23 cellular contexts compared by ENCODE assay signal in the genomic region with DNA sequence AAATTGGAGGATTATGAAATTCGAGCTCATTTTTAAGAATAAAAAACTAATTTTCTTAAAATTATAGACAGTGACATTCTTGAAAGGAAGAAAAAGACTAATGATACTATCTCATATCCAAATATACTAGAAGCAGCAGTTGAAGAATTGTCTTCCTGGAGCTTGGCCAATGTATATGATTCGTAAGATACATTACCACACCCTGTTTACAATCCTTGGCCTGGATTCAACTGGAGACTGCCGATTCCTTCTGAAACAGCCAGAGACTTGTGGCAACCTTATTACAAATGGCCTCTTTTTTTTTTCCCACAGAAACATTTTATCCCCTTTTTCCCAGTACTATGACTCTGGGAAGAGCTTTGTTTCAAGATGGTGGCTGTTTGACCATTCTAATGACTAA.
DNase-seq lines count a peak whose midpoint lies in the region; ATAC-seq and TF ChIP-seq lines count a peak whose summit lies in the region.
"Had no signal": no experiment of that assay in that cellular context is flagged by ENCODE, and none has a peak within 500 bp of the region (broad histone marks: within the 10 kb centered on the region; RNA-seq: fewer than 3 reads in every experiment).

No MANE protein-coding gene starts in this region.

- TF ChIP-seq CTCF in chondrocyte (IDR thresholded peaks at IDR 0.05) = no peak
- TF ChIP-seq CTCF in endothelial cell (IDR thresholded peaks at IDR 0.05; ENCODE audit: unreplicated experiment) = no peak

- CTCF ChIA-PET in T-cell (lab: Charles Lee) = no interaction called here

- ATAC-seq in GM18511 (IDR thresholded peaks at IDR 0.05; ENCODE audit: unreplicated experiment) (no peak), T-cell (replicated peaks in 1 of 4) (no peak)
- ATAC-seq: activated naive CD8-positive, alpha-beta T cell treated with anti-CD3 and anti-CD28 coated beads, Interleukin-2, amount 50 U/mL, for 24 hours; psoas muscle; T-helper 17 cell had no signal

- POLR2A ChIA-PET in T-cell (lab: Charles Lee) = no interaction called here

- peaks cover 9% of the 10 kb centered on the region for H3K36me3 Mint-ChIP-seq in chondrocyte (ENCODE audit: low read depth)
- peaks cover 21% of the 10 kb centered on the region for H3K36me3 Mint-ChIP-seq in endothelial cell (ENCODE audit: low read depth, unreplicated experiment)
- no peaks in the 10 kb centered on the region for H3K36me3 Mint-ChIP-seq in T-cell
- H3K36me3 Mint-ChIP-seq: IgD-negative memory B cell had no signal

- DNase-seq in A172 (ENCODE audit: low spot score) = peak; percentile 15
- peak; percentile 54 for DNase-seq in HT1080 (ENCODE audit: low read depth)
- DNase-seq in chondrocyte (ENCODE audit: low spot score) = no peak
- DNase-seq in glomerular visceral epithelial cell (ENCODE audit: extremely low spot score) = peak; percentile 10
- no peak for DNase-seq in endothelial cell (ENCODE audit: low spot score)
- DNase-seq in T-cell = no peak
- no peak for DNase-seq in stimulated activated CD4-positive, alpha-beta T cell treated with anti-CD3 and anti-CD28 coated beads, Interleukin-12 subunit alpha, Interleukin-12 subunit beta, amount 100 ng/mL, for 4 hours
- DNase-seq: 8988T; activated CD4-positive, alpha-beta T cell treated with anti-CD3 and anti-CD28 coated beads, Interleukin-2, amount 50 U/mL, for 1 hour; activated CD8-positive, alpha-beta memory T cell treated with anti-CD3 and anti-CD28 coated beads, Interleukin-2, amount 50 U/mL, for 4 hours; activated effector memory CD4-positive, alpha-beta T cell treated with Interleukin-2 at 50 U/mL for 16 hours; activated naive CD8-positive, alpha-beta T cell treated with anti-CD3 and anti-CD28 coated beads, Interleukin-2, amount 50 U/mL, for 24 hours; brain microvascular endothelial cell; dermis blood vessel endothelial cell; GF-D8; left ventricle myocardium inferior; NCI-H1930; NCI-H2227 treated with DMSO at 0.1 percent for 48 hours; psoas muscle; T-helper 17 cell had no signal

- H3K9me3 Mint-ChIP-seq in chondrocyte (ENCODE audit: low read depth) = peaks cover 33% of the 10 kb centered on the region
- peaks cover 5% of the 10 kb centered on the region for H3K9me3 Mint-ChIP-seq in endothelial cell (ENCODE audit: unreplicated experiment)
- H3K9me3 Mint-ChIP-seq in T-cell = peaks cover 21 to 33% (median 21%) of the 10 kb centered on the region in 3 donors

- H3K27me3 Mint-ChIP-seq in chondrocyte (ENCODE audit: low read depth) (no peaks in the 10 kb centered on the region), endothelial cell (ENCODE audit: unreplicated experiment) (peaks cover 2% of the 10 kb centered on the region), T-cell (no peaks in the 10 kb centered on the region)
- H3K27me3 Mint-ChIP-seq: activated naive CD8-positive, alpha-beta T cell treated with anti-CD3 and anti-CD28 coated beads, Interleukin-2, amount 50 U/mL, for 24 hours; IgD-negative memory B cell; T-helper 17 cell had no signal

- H3K27ac Mint-ChIP-seq in chondrocyte (ENCODE audit: unreplicated experiment) (peak overlapping the region; percentile 14), endothelial cell (ENCODE audit: unreplicated experiment) (no peak overlapping the region), T-cell (no peak overlapping the region)
- H3K27ac Mint-ChIP-seq: activated naive CD8-positive, alpha-beta T cell treated with anti-CD3 and anti-CD28 coated beads, Interleukin-2, amount 50 U/mL, for 24 hours; IgD-negative memory B cell; T-helper 17 cell had no signal

- H3K4me3 Mint-ChIP-seq in chondrocyte (ENCODE audit: unreplicated experiment) = no peak overlapping the region
- no peak overlapping the region for H3K4me3 Mint-ChIP-seq in endothelial cell (ENCODE audit: unreplicated experiment)
- H3K4me3 Mint-ChIP-seq in T-cell = no peak overlapping the region
- H3K4me3 Mint-ChIP-seq: activated naive CD8-positive, alpha-beta T cell treated with anti-CD3 and anti-CD28 coated beads, Interleukin-2, amount 50 U/mL, for 24 hours; neural crest cell; T-helper 17 cell had no signal

- H3K4me1 Mint-ChIP-seq in chondrocyte (ENCODE audit: low read depth) (peaks cover 41% of the 10 kb centered on the region), endothelial cell (ENCODE audit: unreplicated experiment) (no peaks in the 10 kb centered on the region), T-cell (no peaks in the 10 kb centered on the region)
- H3K4me1 Mint-ChIP-seq: activated naive CD8-positive, alpha-beta T cell treated with anti-CD3 and anti-CD28 coated beads, Interleukin-2, amount 50 U/mL, for 24 hours; IgD-negative memory B cell; neural crest cell; T-helper 17 cell had no signal

Comparison
In these comparisons a context has a peak if more than half of its experiments do, and no peak if none do; other contexts are left out.
1. DNase-seq: peak in A172 (single experiment), HT1080 (single experiment) and glomerular visceral epithelial cell (single experiment); none in chondrocyte (single experiment), endothelial cell (single experiment), T-cell (0 of 34) and stimulated activated CD4-positive, alpha-beta T cell treated with anti-CD3 and anti-CD28 coated beads, Interleukin-12 subunit alpha, Interleukin-12 subunit beta, amount 100 ng/mL, for 4 hours (single experiment).